Comparison of ENCODE assay signal across 14 cellular contexts in genomic region chr6:3868544-3868943, GRCh38. TPM values are rescaled to one million over a fixed set of nuclear protein-coding genes. Genes with fewer than 3 reads are reported as not detected.
A peak's percentile ranks its signal among the peaks of the same experiment; 100 is the strongest.
DNase-seq lines count a peak whose midpoint lies in the region; ATAC-seq and TF ChIP-seq lines count a peak whose summit lies in the region.
"Had no signal": no experiment of that assay in that cellular context is flagged by ENCODE, and none has a peak within 500 bp of the region (broad histone marks: within the 10 kb centered on the region; RNA-seq: fewer than 3 reads in every experiment).

No MANE protein-coding gene starts in this region.

- no peaks in the 10 kb centered on the region for H3K9me3 Mint-ChIP-seq in stimulated activated effector memory CD8-positive, alpha-beta T cell treated with anti-CD3 and anti-CD28 coated beads, Interleukin-12 subunit alpha, Interleukin-12 subunit beta, amount 100 ng/mL, for 72 hours
- H3K9me3 Mint-ChIP-seq in natural killer cell, result no peaks in the 10 kb centered on the region
- H3K9me3 Mint-ChIP-seq: activated naive CD4-positive, alpha-beta T cell treated with anti-CD3 and anti-CD28 coated beads, Interleukin-2, amount 50 U/mL, for 24 hours; memory B cell had no signal

- intact Hi-C loops in natural killer cell (cut with micrococcal nuclease), result no loop called here

- H3K36me3 Mint-ChIP-seq in stimulated activated effector memory CD8-positive, alpha-beta T cell treated with anti-CD3 and anti-CD28 coated beads, Interleukin-12 subunit alpha, Interleukin-12 subunit beta, amount 100 ng/mL, for 72 hours, result no peaks in the 10 kb centered on the region
- H3K36me3 Mint-ChIP-seq in natural killer cell, result no peaks in the 10 kb centered on the region
- H3K36me3 Mint-ChIP-seq: activated naive CD4-positive, alpha-beta T cell treated with anti-CD3 and anti-CD28 coated beads, Interleukin-2, amount 50 U/mL, for 24 hours; memory B cell had no signal

- H3K27ac Mint-ChIP-seq in stimulated activated effector memory CD8-positive, alpha-beta T cell treated with anti-CD3 and anti-CD28 coated beads, Interleukin-12 subunit alpha, Interleukin-12 subunit beta, amount 100 ng/mL, for 72 hours, result peak overlapping the region; percentile 10
- no peak overlapping the region for H3K27ac Mint-ChIP-seq in natural killer cell
- H3K27ac Mint-ChIP-seq: memory B cell had no signal

- peak; percentile 38 for DNase-seq in activated CD8-positive, alpha-beta memory T cell treated with anti-CD3 and anti-CD28 coated beads for 24 hours
- no peak for DNase-seq in activated CD8-positive, alpha-beta memory T cell treated with anti-CD3 and anti-CD28 coated beads, Interleukin-2, amount 50 U/mL, for 4 hours
- peak; percentile 89 for DNase-seq in fibroblast of peridontal ligament (ENCODE audit: extremely low read depth)
- DNase-seq in stimulated activated effector memory CD8-positive, alpha-beta T cell treated with anti-CD3 and anti-CD28 coated beads, Interleukin-12 subunit alpha, Interleukin-12 subunit beta, amount 100 ng/mL, for 72 hours (ENCODE audit: low spot score in 2 of 2), result no peak
- DNase-seq in activated naive CD4-positive, alpha-beta T cell treated with Interleukin-2 at 50 U/mL for 16 hours, result no peak
- DNase-seq in natural killer cell, result no peak
- DNase-seq: DMS79 treated with DMSO at 0.1 percent for 48 hours, NCI-H2227 treated with DMSO at 0.1 percent for 48 hours, occipital lobe had no signal

- peaks cover 11 to 20% of the 10 kb centered on the region in 2 donors for H3K27me3 Mint-ChIP-seq in natural killer cell (ENCODE audit: low read depth in 2 of 2)

- no peak for TF ChIP-seq CTCF in natural killer cell (IDR thresholded peaks at IDR 0.05)

- H3K4me1 Mint-ChIP-seq in stimulated activated effector memory CD8-positive, alpha-beta T cell treated with anti-CD3 and anti-CD28 coated beads, Interleukin-12 subunit alpha, Interleukin-12 subunit beta, amount 100 ng/mL, for 72 hours, result peaks cover 42% of the 10 kb centered on the region
- no peaks in the 10 kb centered on the region for H3K4me1 Mint-ChIP-seq in natural killer cell

- peak overlapping the region; percentile 19 for H3K4me3 Mint-ChIP-seq in stimulated activated effector memory CD8-positive, alpha-beta T cell treated with anti-CD3 and anti-CD28 coated beads, Interleukin-12 subunit alpha, Interleukin-12 subunit beta, amount 100 ng/mL, for 72 hours
- no peak overlapping the region for H3K4me3 Mint-ChIP-seq in natural killer cell
- H3K4me3 Mint-ChIP-seq: activated naive CD4-positive, alpha-beta T cell treated with anti-CD3 and anti-CD28 coated beads, Interleukin-2, amount 50 U/mL, for 24 hours; memory B cell had no signal

- ATAC-seq in SK-N-SH treated with all-trans-retinoic acid at 6 μM for 48 hours, result peak; percentile 46; the same call in 2 of the 3 replicates
- no peak for ATAC-seq in stimulated activated effector memory CD8-positive, alpha-beta T cell treated with anti-CD3 and anti-CD28 coated beads, Interleukin-12 subunit alpha, Interleukin-12 subunit beta, amount 100 ng/mL, for 72 hours
- ATAC-seq in GM21367 (IDR thresholded peaks at IDR 0.05; ENCODE audit: unreplicated experiment), result no peak
- ATAC-seq in natural killer cell, result no peak

TF ChIP-seq in SK-N-SH treated with all-trans-retinoic acid at 6 μM for 48 hours, 23 proteins besides CTCF, POLR2A, EP300 and RAD21:
- TF ChIP-seq CSRNP3 (CRISPR knock-in tag; IDR thresholded peaks at IDR 0.05), result no peak
- TF ChIP-seq POU6F1 (CRISPR knock-in tag; IDR thresholded peaks at IDR 0.05; ENCODE audit: borderline replicate concordance, low read depth), result no peak
- no peak for TF ChIP-seq PATZ1 (CRISPR knock-in tag; IDR thresholded peaks at IDR 0.05; ENCODE audit: borderline replicate concordance)
- no peak for TF ChIP-seq ISL1 (CRISPR knock-in tag; IDR thresholded peaks at IDR 0.05)

RNA-seq across cellular contexts. Expression of gene FAM50B, which starts 19.4 kb away (rescaled TPM):
- total RNA-seq in natural killer cell, result 1 to 10 TPM; 1.9 to 4.7 (median 1.9) TPM
- total RNA-seq: OCI-LY7 had no signal

Comparison
In these comparisons a context has a peak if more than half of its experiments do, and no peak if none do; other contexts are left out.
1. DNase-seq: peak in activated CD8-positive, alpha-beta memory T cell treated with anti-CD3 and anti-CD28 coated beads for 24 hours (single experiment) and fibroblast of peridontal ligament (single experiment); none in activated CD8-positive, alpha-beta memory T cell treated with anti-CD3 and anti-CD28 coated beads, Interleukin-2, amount 50 U/mL, for 4 hours (single experiment), stimulated activated effector memory CD8-positive, alpha-beta T cell treated with anti-CD3 and anti-CD28 coated beads, Interleukin-12 subunit alpha, Interleukin-12 subunit beta, amount 100 ng/mL, for 72 hours (0 of 2), activated naive CD4-positive, alpha-beta T cell treated with Interleukin-2 at 50 U/mL for 16 hours (single experiment) and natural killer cell (single experiment).